8 cellular contexts compared by ENCODE assay signal in the genomic region with DNA sequence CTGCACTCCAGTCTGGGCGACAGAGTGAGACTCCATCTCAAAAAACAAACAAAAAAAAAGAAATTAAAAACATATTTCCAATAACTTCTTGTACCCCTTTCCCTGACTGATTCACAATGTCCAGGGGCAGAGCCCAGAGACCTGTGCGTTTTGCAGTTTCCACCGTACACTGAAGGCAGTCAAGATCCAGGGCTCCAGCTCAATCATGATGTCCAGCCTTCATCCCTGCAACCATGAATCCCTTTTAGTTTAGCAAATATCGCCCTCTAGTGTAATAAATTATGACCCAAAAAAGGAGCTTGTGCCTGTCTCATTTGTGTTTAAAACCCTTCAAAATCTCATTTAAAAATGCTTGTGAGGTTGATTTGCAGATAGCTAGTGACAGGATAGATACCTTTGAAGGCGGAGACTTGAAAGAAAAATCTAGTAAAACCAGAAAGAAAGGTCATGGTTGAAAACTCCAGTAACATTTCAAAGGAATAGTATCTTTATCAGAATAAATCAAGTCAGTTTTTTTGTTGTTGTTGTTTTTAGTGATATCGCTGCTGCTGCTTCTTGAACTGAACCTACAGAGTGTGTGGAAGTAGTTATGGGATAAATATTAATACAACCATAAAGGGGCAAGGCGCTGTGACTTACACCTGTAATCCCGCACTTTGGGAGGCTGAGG. TPM values are rescaled to one million over a fixed set of nuclear protein-coding genes. Genes with fewer than 3 reads are reported as not detected.
A peak's percentile ranks its signal among the peaks of the same experiment; 100 is the strongest.
DNase-seq lines count a peak whose midpoint lies in the region; ATAC-seq and TF ChIP-seq lines count a peak whose summit lies in the region.

No MANE protein-coding gene starts in this region.

- in situ Hi-C loops in HAP-1 (cut with MboI; ENCODE audit: low sequenced_read_pairs): loop anchor here (10.0 kb wide), 2 partner anchors 109 to 209 kb away; a partner anchor contains a TSS

- H3K27ac ChIP-seq in uterus: no peak overlapping the region

- H3K27me3 ChIP-seq in HAP-1 (ENCODE audit: low read depth) (no peaks in the 10 kb centered on the region), uterus (no peaks in the 10 kb centered on the region)

- H3K4me3 ChIP-seq in HAP-1 (no peak overlapping the region), uterus (no peak overlapping the region)

- no peaks in the 10 kb centered on the region for H3K9me3 ChIP-seq in HAP-1
- H3K9me3 ChIP-seq in uterus: no peaks in the 10 kb centered on the region

- peaks cover 4% of the 10 kb centered on the region; the same call in 1 of the 2 replicates for H3K4me1 ChIP-seq in HAP-1
- peaks cover 0 to 11% of the 10 kb centered on the region in 2 donors for H3K4me1 ChIP-seq in uterus

- intact Hi-C loops in uterus (cut with DNase I; ENCODE audit: low total_unique reads): loop anchor here (10.0 kb wide), 2 partner anchors 69 to 219 kb away; a partner anchor contains a TSS

- TF ChIP-seq CTCF in uterus (IDR thresholded peaks at IDR 0.05): peak; percentile 70 to 83 (median 77)

- DNase-seq in D341Med (ENCODE audit: low spot score): peak; percentile 74
- DNase-seq in HAP-1 (ENCODE audit: low spot score in 2 of 2): peak; percentile 55 to 77
- peak; percentile 95 for DNase-seq in NCI-H510A treated with DMSO at 0.1 percent for 48 hours (lab: John Stamatoyannopoulos, UW)
- DNase-seq in amniotic epithelial cell (ENCODE audit: low read depth): peak; percentile 66
- peak; percentile 71 for DNase-seq in islet precursor cell
- peak in 1 of 2 donors; percentile 44 for DNase-seq in uterus

- no peak for TF ChIP-seq POLR2A in uterus (IDR thresholded peaks at IDR 0.05)

- ATAC-seq in GM18502 (IDR thresholded peaks at IDR 0.05; ENCODE audit: poor library complexity, unreplicated experiment): no peak
- ATAC-seq in GM21737 (IDR thresholded peaks at IDR 0.05; ENCODE audit: unreplicated experiment): no peak

- peaks cover 3% of the 10 kb centered on the region; the same call in 1 of the 2 replicates for H3K36me3 ChIP-seq in HAP-1 (replicated peaks)
- no peaks in the 10 kb centered on the region for H3K36me3 ChIP-seq in uterus

RNA-seq across cellular contexts. Expression of a gene that starts 3.7 kb away (rescaled TPM):
- total RNA-seq in uterus: 10 to 100 TPM in 3 of 4 donors, 1 to 10 TPM in 1; 4.4 to 56.5 (median 15.0) TPM
